In genomic region chr21:34797926-34798595, GRCh38 we compare ENCODE assay signal across 20 cellular contexts.
A peak's percentile ranks its signal among the peaks of the same experiment; 100 is the strongest.
DNase-seq lines count a peak whose midpoint lies in the region; ATAC-seq and TF ChIP-seq lines count a peak whose summit lies in the region.
"Had no signal": no experiment of that assay in that cellular context is flagged by ENCODE, and none has a peak within 500 bp of the region (broad histone marks: within the 10 kb centered on the region; RNA-seq: fewer than 3 reads in every experiment).

No MANE protein-coding gene starts in this region.

- H3K9me3 Mint-ChIP-seq in activated CD4-positive, alpha-beta T cell treated with anti-CD3 and anti-CD28 coated beads, Interleukin-2, amount 10 ng/mL, durations not matched to agents 24 days and 14 days, result no peaks in the 10 kb centered on the region
- H3K9me3 Mint-ChIP-seq in MCF 10A (ENCODE audit: unreplicated experiment), result no peaks in the 10 kb centered on the region

- no TSS peak for BruUV-seq in MCF 10A (replicated peaks; lab: Mats Ljungman, UMichigan)

- H3K9me3 ChIP-seq in muscle layer of duodenum (ENCODE audit: control insufficient read depth in 1 of 2, low read length in 2 of 2), result no peaks in the 10 kb centered on the region
- H3K9me3 ChIP-seq in stomach, result no peaks in the 10 kb centered on the region
- no peaks in the 10 kb centered on the region for H3K9me3 ChIP-seq in colonic mucosa
- H3K9me3 ChIP-seq: BLaER1, left ventricle myocardium inferior had no signal

- WGBS in stomach, 5 donors, result 73 to 86% (median 81%) methylated on average over 10 of the region's 10 CpGs

- H3K4me3 ChIP-seq in muscle layer of duodenum (ENCODE audit: low read depth in 1 of 2, low read length in 2 of 2) (no peak overlapping the region), stomach (no peak overlapping the region), colonic mucosa (no peak overlapping the region)
- H3K4me3 ChIP-seq: BLaER1, left ventricle myocardium inferior, SJSA1, skin epidermis had no signal

- TF ChIP-seq POLR2A in stomach (IDR thresholded peaks at IDR 0.05), result no peak

- POLR2A ChIA-PET in MCF 10A (lab: Yijun Ruan, JAX), result interaction anchor here (0.9 to 26.5 kb wide), 16 partner anchors 12 to 84 kb away, joined by 3 to 972 read pairs (median 4); no protein-coding TSS in a partner anchor

- H3K4me1 ChIP-seq in muscle layer of duodenum (ENCODE audit: control insufficient read depth in 1 of 2, insufficient read depth in 2 of 2, low read length in 2 of 2), result peaks cover 12 to 17% of the 10 kb centered on the region in 2 donors
- peaks cover 43 to 77% (median 55%) of the 10 kb centered on the region in 4 donors for H3K4me1 ChIP-seq in stomach
- H3K4me1 ChIP-seq in colonic mucosa, result peaks cover 14% of the 10 kb centered on the region
- H3K4me1 ChIP-seq: BLaER1, parathyroid adenoma had no signal

- no peak for ATAC-seq in GM19328 (IDR thresholded peaks at IDR 0.05; ENCODE audit: unreplicated experiment)

- CTCF ChIA-PET in MCF 10A (lab: Yijun Ruan, JAX), result interaction anchor here (0.7 to 4.5 kb wide), 6 partner anchors 10 to 108 kb away, joined by 3 to 27 read pairs (median 10); no protein-coding TSS in a partner anchor

- H3K27ac ChIP-seq in muscle layer of duodenum (ENCODE audit: low read length) (peak overlapping the region; percentile 34), stomach (peak overlapping the region in 4 of 5 donors; percentile 70 to 89 (median 77)), colonic mucosa (no peak overlapping the region)
- H3K27ac ChIP-seq: BLaER1, left ventricle myocardium inferior, parathyroid adenoma, SJSA1 had no signal

- intact Hi-C loops in activated CD4-positive, alpha-beta T cell treated with anti-CD3 and anti-CD28 coated beads, Interleukin-2, amount 10 ng/mL, durations not matched to agents 24 days and 14 days (cut with micrococcal nuclease), result no loop called here
- intact Hi-C loops in MCF 10A (cut with micrococcal nuclease) (loop anchor here (2.0 kb wide), 1 partner anchor 53 kb away; no protein-coding TSS in a partner anchor), stomach (cut with DNase I; ENCODE audit: low total_unique reads) (no loop called here), colonic mucosa (cut with DNase I) (loop anchor here (5.0 kb wide), 1 partner anchor 89 kb away; no protein-coding TSS in a partner anchor)

- peaks cover 61% of the 10 kb centered on the region for H3K36me3 Mint-ChIP-seq in activated CD4-positive, alpha-beta T cell treated with anti-CD3 and anti-CD28 coated beads, Interleukin-2, amount 10 ng/mL, durations not matched to agents 24 days and 14 days (ENCODE audit: low read depth)
- H3K36me3 Mint-ChIP-seq in MCF 10A (ENCODE audit: insufficient read depth, unreplicated experiment), result peaks cover 77% of the 10 kb centered on the region

- no peaks in the 10 kb centered on the region for H3K27me3 Mint-ChIP-seq in activated CD4-positive, alpha-beta T cell treated with anti-CD3 and anti-CD28 coated beads, Interleukin-2, amount 10 ng/mL, durations not matched to agents 24 days and 14 days
- no peaks in the 10 kb centered on the region for H3K27me3 Mint-ChIP-seq in MCF 10A (ENCODE audit: insufficient read depth, unreplicated experiment)

- peaks cover 8% of the 10 kb centered on the region for H3K4me1 Mint-ChIP-seq in activated CD4-positive, alpha-beta T cell treated with anti-CD3 and anti-CD28 coated beads, Interleukin-2, amount 10 ng/mL, durations not matched to agents 24 days and 14 days
- H3K4me1 Mint-ChIP-seq in MCF 10A (ENCODE audit: insufficient read depth, unreplicated experiment), result peaks cover 58% of the 10 kb centered on the region

- H3K4me3 Mint-ChIP-seq in activated CD4-positive, alpha-beta T cell treated with anti-CD3 and anti-CD28 coated beads, Interleukin-2, amount 10 ng/mL, durations not matched to agents 24 days and 14 days, result no peak overlapping the region
- H3K4me3 Mint-ChIP-seq in MCF 10A (ENCODE audit: unreplicated experiment), result no peak overlapping the region

- no peak for TF ChIP-seq EP300 in stomach (IDR thresholded peaks at IDR 0.05)

- no peak overlapping the region for H3K9ac ChIP-seq in colonic mucosa (ENCODE audit: low read depth in 2 of 2, low read length in 2 of 2)
- H3K9ac ChIP-seq: BLaER1, parathyroid adenoma had no signal

- DNase-seq in activated CD4-positive, alpha-beta T cell treated with anti-CD3 and anti-CD28 coated beads, Interleukin-2, amount 10 ng/mL, durations not matched to agents 24 days and 14 days, result no peak
- DNase-seq in activated CD4-positive, alpha-beta T cell treated with anti-CD3 and anti-CD28 coated beads for 4 hours, result no peak
- DNase-seq in MCF 10A (ENCODE audit: unreplicated experiment) (peak; percentile 52), stomach (no peak), colonic mucosa (no peak), epidermal melanocyte (ENCODE audit: insufficient read length, low spot score) (no peak)
- DNase-seq: 8988T; activated CD4-positive, CD25-positive, alpha-beta regulatory T cell; DMS53; left ventricle myocardium inferior; NCI-H1417; NCI-H2171 treated with DMSO at 0.1 percent for 48 hours; NCI-H69; stimulated activated CD4-positive, alpha-beta T cell treated with anti-CD3 and anti-CD28 coated beads, Interleukin-4, amount 100 ng/mL, for 4 hours had no signal

- H3K27me3 ChIP-seq in muscle layer of duodenum (ENCODE audit: low read depth, low read length) (no peaks in the 10 kb centered on the region), stomach (no peaks in the 10 kb centered on the region), colonic mucosa (no peaks in the 10 kb centered on the region)
- H3K27me3 ChIP-seq: BLaER1, SJSA1 had no signal

- H3K36me3 ChIP-seq in muscle layer of duodenum (ENCODE audit: control insufficient read depth in 1 of 2, insufficient read depth in 2 of 2, low read length in 2 of 2), result peaks cover 4 to 14% of the 10 kb centered on the region in 2 donors
- peaks cover 8 to 57% (median 27%) of the 10 kb centered on the region in 4 donors for H3K36me3 ChIP-seq in stomach
- no peaks in the 10 kb centered on the region for H3K36me3 ChIP-seq in colonic mucosa
- H3K36me3 ChIP-seq: left ventricle myocardium inferior had no signal

- TF ChIP-seq CTCF in MCF 10A (IDR thresholded peaks at IDR 0.05; ENCODE audit: unreplicated experiment) (no peak), stomach (IDR thresholded peaks at IDR 0.05) (no peak), colonic mucosa (IDR thresholded peaks at IDR 0.05) (no peak)

- peak overlapping the region; percentile 0 for H3K27ac Mint-ChIP-seq in activated CD4-positive, alpha-beta T cell treated with anti-CD3 and anti-CD28 coated beads, Interleukin-2, amount 10 ng/mL, durations not matched to agents 24 days and 14 days
- peak overlapping the region; percentile 93 for H3K27ac Mint-ChIP-seq in MCF 10A (ENCODE audit: low read depth, unreplicated experiment)

Comparison
In these comparisons a context has a peak if more than half of its experiments do, and no peak if none do; other contexts are left out.
1. intact Hi-C loops: an anchor here in MCF 10A (2.0 kb wide) and colonic mucosa (5.0 kb wide); none called in activated CD4-positive, alpha-beta T cell treated with anti-CD3 and anti-CD28 coated beads, Interleukin-2, amount 10 ng/mL, durations not matched to agents 24 days and 14 days and stomach.